In genomic region chr3:62132027-62132590, GRCh38 we compare ENCODE assay signal across 20 cellular contexts.
A peak's percentile ranks its signal among the peaks of the same experiment; 100 is the strongest.
DNase-seq lines count a peak whose midpoint lies in the region; ATAC-seq, FAIRE-seq and TF ChIP-seq lines count a peak whose summit lies in the region.
"Had no signal": no experiment of that assay in that cellular context is flagged by ENCODE, and none has a peak within 500 bp of the region (broad histone marks: within the 10 kb centered on the region; RNA-seq: fewer than 3 reads in every experiment).

No MANE protein-coding gene starts in this region.

- no peak for TF ChIP-seq CTCF in coronary artery (IDR thresholded peaks at IDR 0.05)
- TF ChIP-seq CTCF in glutamatergic neuron (IDR thresholded peaks at IDR 0.05; ENCODE audit: partially characterized antibody, unreplicated experiment) = peak; percentile 19
- no peak for TF ChIP-seq CTCF in sigmoid colon (IDR thresholded peaks at IDR 0.05)
- no peak for TF ChIP-seq CTCF in pancreas (IDR thresholded peaks at IDR 0.05)

- intact Hi-C loops in sigmoid colon (cut with DNase I) (no loop called here), pancreas (cut with DNase I) (no loop called here)

- H3K36me3 ChIP-seq in sigmoid colon (no peaks in the 10 kb centered on the region), pancreas (no peaks in the 10 kb centered on the region)
- H3K36me3 ChIP-seq: BE2C had no signal

- WGBS in sigmoid colon, 2 donors = 65 to 85% methylated on average over 3 of the region's 3 CpGs
- 65 to 81% methylated on average over 3 of the region's 3 CpGs for WGBS in pancreas, 2 donors

- no peaks in the 10 kb centered on the region for H3K27me3 Mint-ChIP-seq in glutamatergic neuron (ENCODE audit: unreplicated experiment)

- no peak for TF ChIP-seq EP300 in sigmoid colon (IDR thresholded peaks at IDR 0.05)

- no peaks in the 10 kb centered on the region for H3K27me3 ChIP-seq in sigmoid colon
- no peaks in the 10 kb centered on the region for H3K27me3 ChIP-seq in pancreas

- no peak overlapping the region for H3K27ac Mint-ChIP-seq in glutamatergic neuron (ENCODE audit: unreplicated experiment)
- H3K27ac Mint-ChIP-seq: CD4-positive, alpha-beta memory T cell had no signal

- no peak overlapping the region for H3K4me3 Mint-ChIP-seq in glutamatergic neuron (ENCODE audit: unreplicated experiment)
- H3K4me3 Mint-ChIP-seq: CD4-positive, alpha-beta memory T cell had no signal

- FAIRE-seq in pancreas (lab: Jason Lieb, UNC) = no peak
- FAIRE-seq: GM12892, GM19239, H54 had no signal

- H3K4me1 Mint-ChIP-seq in glutamatergic neuron (ENCODE audit: low read depth, unreplicated experiment) = peaks cover 7% of the 10 kb centered on the region
- H3K4me1 Mint-ChIP-seq: CD4-positive, alpha-beta memory T cell had no signal

- no peak overlapping the region for H3K4me3 ChIP-seq in coronary artery
- no peak overlapping the region for H3K4me3 ChIP-seq in sigmoid colon
- no peak overlapping the region for H3K4me3 ChIP-seq in pancreas

- H3K4me1 ChIP-seq in sigmoid colon (peaks cover 0 to 32% (median 19%) of the 10 kb centered on the region in 4 donors), pancreas (no peaks in the 10 kb centered on the region)
- H3K4me1 ChIP-seq: BE2C had no signal

- TF ChIP-seq POLR2A in sigmoid colon (IDR thresholded peaks at IDR 0.05) = no peak

- no peaks in the 10 kb centered on the region for H3K9me3 ChIP-seq in sigmoid colon
- no peaks in the 10 kb centered on the region for H3K9me3 ChIP-seq in pancreas
- H3K9me3 ChIP-seq: BE2C had no signal

- no peaks in the 10 kb centered on the region for H3K9me3 Mint-ChIP-seq in glutamatergic neuron (ENCODE audit: unreplicated experiment)

- ATAC-seq in GM21825 (IDR thresholded peaks at IDR 0.05; ENCODE audit: unreplicated experiment) (no peak), GM21619 (IDR thresholded peaks at IDR 0.05; ENCODE audit: unreplicated experiment) (no peak), GM21360 (IDR thresholded peaks at IDR 0.05; ENCODE audit: unreplicated experiment) (no peak), pancreas (no peak)
- ATAC-seq: Panc1 had no signal

- DNase-seq in coronary artery (ENCODE audit: low spot score) (no peak), glutamatergic neuron (no peak), sigmoid colon (no peak), pancreas (no peak)
- DNase-seq: BE2C; CD4-positive, alpha-beta memory T cell; DND-41; GDM1; MM.1S; NCI-H1105 treated with DMSO at 0.1 percent for 48 hours; NCI-H2171; NCI-H446 treated with DMSO at 0.1 percent for 48 hours; Right ventricle myocardium superior had no signal

- H3K27ac ChIP-seq in coronary artery = peak overlapping the region; percentile 22 to 66
- H3K27ac ChIP-seq in sigmoid colon = peak overlapping the region; percentile 3 to 61 (median 32)
- no peak overlapping the region for H3K27ac ChIP-seq in pancreas

- H3K36me3 Mint-ChIP-seq in glutamatergic neuron (ENCODE audit: unreplicated experiment) = peaks cover 10% of the 10 kb centered on the region
- H3K36me3 Mint-ChIP-seq: CD4-positive, alpha-beta memory T cell had no signal

Comparison
In these comparisons a context has a peak if more than half of its experiments do, and no peak if none do; other contexts are left out.
1. H3K27ac ChIP-seq: peak in coronary artery (2 of 2) and sigmoid colon (4 of 4); none in pancreas (0 of 4).